ENCODE assay signal across 8 cellular contexts in genomic region chr14:25132734-25133422, GRCh38.
DNase-seq lines count a peak whose midpoint lies in the region; ATAC-seq and TF ChIP-seq lines count a peak whose summit lies in the region.

No MANE protein-coding gene starts in this region.

- H3K36me3 ChIP-seq in colonic mucosa (no peaks in the 10 kb centered on the region), left lung (no peaks in the 10 kb centered on the region)

- no peaks in the 10 kb centered on the region for H3K9me3 ChIP-seq in colonic mucosa
- H3K9me3 ChIP-seq in left lung, result no peaks in the 10 kb centered on the region

- POLR2A ChIA-PET in AG04449 (lab: Yijun Ruan, JAX), result no interaction called here

- no peaks in the 10 kb centered on the region for H3K4me1 ChIP-seq in colonic mucosa
- no peaks in the 10 kb centered on the region for H3K4me1 ChIP-seq in left lung

- no peak overlapping the region for H3K4me3 ChIP-seq in AG04449 (ENCODE audit: low read depth, low read length)
- no peak overlapping the region for H3K4me3 ChIP-seq in colonic mucosa
- H3K4me3 ChIP-seq in left lung, result no peak overlapping the region

- no peak for DNase-seq in AG04449 (ENCODE audit: low read depth, low spot score)
- DNase-seq in NCI-H2196 treated with DMSO at 0.1 percent for 48 hours (lab: John Stamatoyannopoulos, UW; ENCODE audit: unreplicated experiment), result peak; percentile 30
- DNase-seq in activated CD4-positive, CD25-positive, alpha-beta regulatory T cell treated with anti-CD3 and anti-CD28 coated beads, Interleukin-2, amount 50 U/mL, for 16 hours (ENCODE audit: low read depth, low spot score), result peak; percentile 1
- DNase-seq in colonic mucosa, result peak; percentile 65
- DNase-seq in left lung, result peak; percentile 48 to 75
- peak; percentile 18 for DNase-seq in stimulated activated CD8-positive, alpha-beta memory T cell treated with anti-CD3 and anti-CD28 coated beads, Interleukin-12 subunit alpha, Interleukin-12 subunit beta, amount 100 ng/mL, for 1 hour (ENCODE audit: low read depth)

- no peak overlapping the region for H3K9ac ChIP-seq in colonic mucosa (ENCODE audit: low read depth in 2 of 2, low read length in 2 of 2)

- CTCF ChIA-PET in AG04449 (lab: Yijun Ruan, JAX), result interaction anchor here (0.9 to 6.1 kb wide), 11 partner anchors 9 to 423 kb away, joined by 3 to 49 read pairs (median 4); no protein-coding TSS in a partner anchor

- TF ChIP-seq CTCF in AG04449 (IDR thresholded peaks at IDR 0.05; ENCODE audit: insufficient read depth, low read length, missing control alignments) (peak; percentile 74), colonic mucosa (IDR thresholded peaks at IDR 0.05) (peak; percentile 73), left lung (IDR thresholded peaks at IDR 0.05) (peak; percentile 73 to 76)

- ATAC-seq in GM18858 (IDR thresholded peaks at IDR 0.05; ENCODE audit: unreplicated experiment), result peak; percentile 81
- peak; percentile 84 for ATAC-seq in HG03066 (IDR thresholded peaks at IDR 0.05; ENCODE audit: low read depth, unreplicated experiment)
- peak; percentile 100 for ATAC-seq in left lung

- no peaks in the 10 kb centered on the region for H3K27me3 ChIP-seq in colonic mucosa
- H3K27me3 ChIP-seq in left lung, result peaks cover 0 to 30% of the 10 kb centered on the region in 2 donors

- intact Hi-C loops in colonic mucosa (cut with DNase I), result loop anchor here (5.0 kb wide), 3 partner anchors 91 to 396 kb away; no protein-coding TSS in a partner anchor
- intact Hi-C loops in left lung (cut with DNase I), result no loop called here

- no peak overlapping the region for H3K27ac ChIP-seq in colonic mucosa
- H3K27ac ChIP-seq in left lung, result no peak overlapping the region
